Comparison of ENCODE assay signal across 20 cellular contexts in genomic region chr5:1958211-1959010, GRCh38.
A peak's percentile ranks its signal among the peaks of the same experiment; 100 is the strongest.
DNase-seq lines count a peak whose midpoint lies in the region; ATAC-seq and TF ChIP-seq lines count a peak whose summit lies in the region.
"Had no signal": no experiment of that assay in that cellular context is flagged by ENCODE, and none has a peak within 500 bp of the region (broad histone marks: within the 10 kb centered on the region; RNA-seq: fewer than 3 reads in every experiment).

No MANE protein-coding gene starts in this region.

- ATAC-seq in Right ventricle myocardium superior (ENCODE audit: poor library complexity) = no peak
- no peak for ATAC-seq in stimulated activated naive B cell treated with anti-CD40 and anti-IgM and Interleukin-4, amounts not matched to agents 10 μg/mL and 1 μg/mL and 100 μg/mL, for 72 hours (replicated peaks)
- no peak for ATAC-seq in GM21367 (IDR thresholded peaks at IDR 0.05; ENCODE audit: unreplicated experiment)
- ATAC-seq: CD8-positive, alpha-beta T cell; GM23338; HCT116 had no signal

- H3K4me2 ChIP-seq in osteoblast (ENCODE audit: insufficient read depth, low read length) = no peak overlapping the region
- H3K4me2 ChIP-seq: BLaER1, GM23338 had no signal

- peak; percentile 39 for DNase-seq in cardiac septum (ENCODE audit: low spot score)
- DNase-seq in Right ventricle myocardium superior = no peak
- peak; percentile 29 for DNase-seq in islet precursor cell
- DNase-seq in osteoblast (ENCODE audit: insufficient read length, low spot score, missing footprints) = peak; percentile 45
- DNase-seq in stimulated activated naive B cell treated with anti-CD40 and anti-IgM and Interleukin-4, amounts not matched to agents 10 μg/mL and 1 μg/mL and 100 μg/mL, for 72 hours = no peak
- DNase-seq in sigmoid colon = no peak
- DNase-seq in HuH-7.5 (ENCODE audit: low spot score) = no peak
- DNase-seq: Caco-2; CD4-positive, CD25-positive, alpha-beta regulatory T cell; CD8-positive, alpha-beta T cell; DMS153; DND-41; H9 had no signal

- H4K20me1 ChIP-seq in osteoblast (ENCODE audit: insufficient read depth, low read length) = no peaks in the 10 kb centered on the region
- H4K20me1 ChIP-seq: BLaER1 had no signal

- H3K27me3 ChIP-seq in osteoblast (ENCODE audit: insufficient read depth, low read length) (no peaks in the 10 kb centered on the region), sigmoid colon (no peaks in the 10 kb centered on the region)
- H3K27me3 ChIP-seq: BLaER1 had no signal

- TF ChIP-seq POLR2A in sigmoid colon (IDR thresholded peaks at IDR 0.05) = no peak

- peaks cover 12 to 29% of the 10 kb centered on the region in 2 donors for H3K27me3 Mint-ChIP-seq in stimulated activated naive B cell treated with anti-CD40 and anti-IgM and Interleukin-4, amounts not matched to agents 10 μg/mL and 1 μg/mL and 100 μg/mL, for 72 hours
- H3K27me3 Mint-ChIP-seq: CD4-positive, CD25-positive, alpha-beta regulatory T cell had no signal

- H3K4me3 ChIP-seq in osteoblast (ENCODE audit: insufficient read depth, low read length) = no peak overlapping the region
- no peak overlapping the region for H3K4me3 ChIP-seq in sigmoid colon
- H3K4me3 ChIP-seq: BLaER1, GM23338 had no signal

- no peaks in the 10 kb centered on the region for H3K4me1 Mint-ChIP-seq in stimulated activated naive B cell treated with anti-CD40 and anti-IgM and Interleukin-4, amounts not matched to agents 10 μg/mL and 1 μg/mL and 100 μg/mL, for 72 hours
- H3K4me1 Mint-ChIP-seq: B cell; CD4-positive, CD25-positive, alpha-beta regulatory T cell had no signal

- H3K9me3 ChIP-seq in osteoblast (ENCODE audit: low read depth, low read length) = no peaks in the 10 kb centered on the region
- H3K9me3 ChIP-seq in sigmoid colon = no peaks in the 10 kb centered on the region
- H3K9me3 ChIP-seq: BLaER1, Caco-2 had no signal

- H3K4me3 Mint-ChIP-seq in stimulated activated naive B cell treated with anti-CD40 and anti-IgM and Interleukin-4, amounts not matched to agents 10 μg/mL and 1 μg/mL and 100 μg/mL, for 72 hours = no peak overlapping the region
- H3K4me3 Mint-ChIP-seq: B cell; CD4-positive, CD25-positive, alpha-beta regulatory T cell; CD8-positive, alpha-beta T cell; GM23338; H9 had no signal

- TF ChIP-seq CTCF in osteoblast (IDR thresholded peaks at IDR 0.05; ENCODE audit: extremely low read depth, low read depth, low read length) = no peak
- no peak for TF ChIP-seq CTCF in sigmoid colon (IDR thresholded peaks at IDR 0.05)

- WGBS in sigmoid colon, 2 donors = 86 to 87% methylated on average over 17 of the region's 17 CpGs

- H3K27ac ChIP-seq in osteoblast (ENCODE audit: low read depth, low read length) = no peak overlapping the region
- H3K27ac ChIP-seq in sigmoid colon = no peak overlapping the region
- H3K27ac ChIP-seq: 22Rv1, BLaER1, C4-2B had no signal

- no peak for TF ChIP-seq EP300 in sigmoid colon (IDR thresholded peaks at IDR 0.05)

- H3K36me3 ChIP-seq in osteoblast (ENCODE audit: insufficient read depth, low read length) (no peaks in the 10 kb centered on the region), sigmoid colon (no peaks in the 10 kb centered on the region)
- H3K36me3 ChIP-seq: BLaER1 had no signal

- intact Hi-C loops in cardiac septum (cut with DNase I) (no loop called here), Right ventricle myocardium superior (cut with DNase I) (no loop called here), sigmoid colon (cut with DNase I) (no loop called here)

- H3K27ac Mint-ChIP-seq in stimulated activated naive B cell treated with anti-CD40 and anti-IgM and Interleukin-4, amounts not matched to agents 10 μg/mL and 1 μg/mL and 100 μg/mL, for 72 hours = no peak overlapping the region
- H3K27ac Mint-ChIP-seq: B cell; CD4-positive, CD25-positive, alpha-beta regulatory T cell; CD8-positive, alpha-beta T cell; GM23338; H9 had no signal

- no peak overlapping the region for H2AFZ ChIP-seq in osteoblast (ENCODE audit: low read length)
- H2AFZ ChIP-seq: GM23338 had no signal

- H3K4me1 ChIP-seq in osteoblast (ENCODE audit: insufficient read depth, low read length) (no peaks in the 10 kb centered on the region), sigmoid colon (no peaks in the 10 kb centered on the region)
- H3K4me1 ChIP-seq: Caco-2 had no signal

- peaks cover 0 to 2% of the 10 kb centered on the region in 2 donors for H3K9me3 Mint-ChIP-seq in stimulated activated naive B cell treated with anti-CD40 and anti-IgM and Interleukin-4, amounts not matched to agents 10 μg/mL and 1 μg/mL and 100 μg/mL, for 72 hours
- H3K9me3 Mint-ChIP-seq: CD8-positive, alpha-beta T cell had no signal

- no peaks in the 10 kb centered on the region for H3K79me2 ChIP-seq in osteoblast (ENCODE audit: insufficient read depth, low read length)

- no peaks in the 10 kb centered on the region for H3K36me3 Mint-ChIP-seq in stimulated activated naive B cell treated with anti-CD40 and anti-IgM and Interleukin-4, amounts not matched to agents 10 μg/mL and 1 μg/mL and 100 μg/mL, for 72 hours
- H3K36me3 Mint-ChIP-seq: CD4-positive, CD25-positive, alpha-beta regulatory T cell; CD8-positive, alpha-beta T cell had no signal

Comparison
In these comparisons a context has a peak if more than half of its experiments do, and no peak if none do; other contexts are left out.
1. DNase-seq: peak in cardiac septum (single experiment), islet precursor cell (single experiment) and osteoblast (single experiment); none in Right ventricle myocardium superior (single experiment), stimulated activated naive B cell treated with anti-CD40 and anti-IgM and Interleukin-4, amounts not matched to agents 10 μg/mL and 1 μg/mL and 100 μg/mL, for 72 hours (single experiment), sigmoid colon (single experiment) and HuH-7.5 (single experiment).